35 cellular contexts compared by ENCODE assay signal in the genomic region with DNA sequence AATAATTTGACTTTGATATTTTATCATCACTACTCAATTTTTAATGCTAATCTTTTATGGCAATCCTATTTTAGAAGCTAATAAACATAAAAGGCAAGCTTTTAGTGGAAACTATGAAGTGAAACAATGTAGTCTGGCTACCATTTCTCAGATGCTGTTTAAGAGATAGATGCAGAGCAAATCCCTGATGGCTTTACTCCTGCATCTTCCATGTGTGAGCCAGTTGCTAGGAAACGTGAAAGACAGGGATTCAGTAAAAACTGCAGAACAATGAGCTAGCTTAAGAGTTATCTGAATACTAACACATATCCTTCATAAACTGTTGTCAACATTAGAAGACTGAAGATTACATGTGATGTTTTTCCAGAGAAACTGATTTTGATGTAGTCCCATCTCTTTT.
"Had no signal": no experiment of that assay in that cellular context is flagged by ENCODE, and none has a peak within 500 bp of the region (broad histone marks: within the 10 kb centered on the region; RNA-seq: fewer than 3 reads in every experiment).

No MANE protein-coding gene starts in this region.

- DNase-seq: activated B cell treated with CpG ODN at 0.5 μM for 24 hours; activated CD4-positive, alpha-beta T cell treated with anti-CD3 and anti-CD28 coated beads for 48 hours; activated CD4-positive, alpha-beta T cell treated with anti-CD3 and anti-CD28 coated beads, Interleukin-2, amount 50 U/mL, for 1 hour; activated CD4-positive, alpha-beta T cell treated with anti-CD3 and anti-CD28 coated beads, Interleukin-2, amount 50 U/mL, for 48 hours; activated CD8-positive, alpha-beta memory T cell treated with anti-CD3 and anti-CD28 coated beads for 24 hours; activated CD8-positive, alpha-beta memory T cell treated with anti-CD3 and anti-CD28 coated beads, Interleukin-2, amount 50 U/mL, for 48 hours; activated CD8-positive, alpha-beta T cell treated with anti-CD3 and anti-CD28 coated beads for 36 hours; activated gamma-delta T cell; activated naive CD4-positive, alpha-beta T cell; activated naive CD4-positive, alpha-beta T cell treated with anti-CD3 and anti-CD28 coated beads, Interleukin-2, amount 10 ng/mL, durations not matched to agents 7 days and 5 days; activated naive CD8-positive, alpha-beta T cell treated with anti-CD3 and anti-CD28 coated beads, Interleukin-2, amount 10 ng/mL, durations not matched to agents 7 days and 5 days; activated T-cell treated with anti-CD3 and anti-CD28 coated beads for 4 hours; activated T-cell treated with anti-CD3 and anti-CD28 coated beads, Interleukin-2, amount 50 U/mL, for 24 hours; activated T-cell treated with anti-CD3 and anti-CD28 coated beads, Interleukin-2, amount 50 U/mL, for 72 hours; central memory CD4-positive, alpha-beta T cell; dorsolateral prefrontal cortex; effector memory CD4-positive, alpha-beta T cell; endodermal cell; erythroblast; foreskin keratinocyte; gastrocnemius medialis; glutamatergic neuron; heart left ventricle; T-helper 17 cell; T1000; WERI-Rb-1 had no signal

- H3K4me1 Mint-ChIP-seq: activated naive CD4-positive, alpha-beta T cell treated with anti-CD3 and anti-CD28 coated beads, Interleukin-2, amount 10 ng/mL, durations not matched to agents 7 days and 5 days; endodermal cell had no signal

- H3K4me3 Mint-ChIP-seq: activated B cell treated with CpG ODN at 0.5 μM for 24 hours; activated CD8-positive, alpha-beta T cell treated with anti-CD3 and anti-CD28 coated beads for 36 hours; activated naive CD4-positive, alpha-beta T cell treated with anti-CD3 and anti-CD28 coated beads, Interleukin-2, amount 10 ng/mL, durations not matched to agents 7 days and 5 days; activated naive CD8-positive, alpha-beta T cell treated with anti-CD3 and anti-CD28 coated beads, Interleukin-2, amount 10 ng/mL, durations not matched to agents 7 days and 5 days; activated T-cell treated with anti-CD3 and anti-CD28 coated beads, Interleukin-2, amount 50 U/mL, for 24 hours; activated T-cell treated with anti-CD3 and anti-CD28 coated beads, Interleukin-2, amount 50 U/mL, for 72 hours; dendritic cell treated with granulocyte-macrophage colony-stimulating factor and Interleukin-4, amounts not matched to agents 40 ng/mL and 50 ng/mL, for 4 days; endodermal cell; T-helper 17 cell; T-helper 2 cell treated with Interferon-gamma antibody and Interleukin-4, amounts not matched to agents 5 μg/mL and 100 μg/mL, for 36 hours had no signal

- H3K27ac Mint-ChIP-seq: activated B cell treated with CpG ODN at 0.5 μM for 24 hours; activated CD8-positive, alpha-beta T cell treated with anti-CD3 and anti-CD28 coated beads for 36 hours; activated naive CD4-positive, alpha-beta T cell treated with anti-CD3 and anti-CD28 coated beads, Interleukin-2, amount 10 ng/mL, durations not matched to agents 7 days and 5 days; activated naive CD4-positive, alpha-beta T cell treated with anti-CD3 and anti-CD28 coated beads, Interleukin-2, amount 50 U/mL, for 72 hours; activated naive CD8-positive, alpha-beta T cell treated with anti-CD3 and anti-CD28 coated beads, Interleukin-2, amount 10 ng/mL, durations not matched to agents 7 days and 5 days; activated T-cell treated with anti-CD3 and anti-CD28 coated beads, Interleukin-2, amount 50 U/mL, for 24 hours; activated T-cell treated with anti-CD3 and anti-CD28 coated beads, Interleukin-2, amount 50 U/mL, for 72 hours; dendritic cell treated with granulocyte-macrophage colony-stimulating factor and Interleukin-4, amounts not matched to agents 40 ng/mL and 50 ng/mL, for 4 days; endodermal cell; T-helper 17 cell; T-helper 2 cell treated with Interferon-gamma antibody and Interleukin-4, amounts not matched to agents 5 μg/mL and 100 μg/mL, for 36 hours had no signal

- H3K36me3 Mint-ChIP-seq: activated naive CD4-positive, alpha-beta T cell treated with anti-CD3 and anti-CD28 coated beads, Interleukin-2, amount 10 ng/mL, durations not matched to agents 7 days and 5 days; activated naive CD8-positive, alpha-beta T cell treated with anti-CD3 and anti-CD28 coated beads, Interleukin-2, amount 10 ng/mL, durations not matched to agents 7 days and 5 days had no signal

- H3K27me3 Mint-ChIP-seq: activated B cell treated with CpG ODN at 0.5 μM for 24 hours; activated CD8-positive, alpha-beta T cell treated with anti-CD3 and anti-CD28 coated beads for 36 hours; activated naive CD4-positive, alpha-beta T cell treated with anti-CD3 and anti-CD28 coated beads, Interleukin-2, amount 10 ng/mL, durations not matched to agents 7 days and 5 days; activated naive CD8-positive, alpha-beta T cell treated with anti-CD3 and anti-CD28 coated beads, Interleukin-2, amount 10 ng/mL, durations not matched to agents 7 days and 5 days; activated T-cell treated with anti-CD3 and anti-CD28 coated beads, Interleukin-2, amount 50 U/mL, for 24 hours; dendritic cell treated with granulocyte-macrophage colony-stimulating factor and Interleukin-4, amounts not matched to agents 40 ng/mL and 50 ng/mL, for 4 days; T-helper 17 cell had no signal

- H3K4me3 ChIP-seq: ascending aorta, breast epithelium, cardiac muscle cell, coronary artery, dorsolateral prefrontal cortex, esophagus muscularis mucosa, gastrocnemius medialis, heart left ventricle had no signal

- H3K27ac ChIP-seq: ascending aorta, breast epithelium, cardiac muscle cell, coronary artery, esophagus muscularis mucosa, foreskin keratinocyte, gastrocnemius medialis, heart left ventricle, WERI-Rb-1 had no signal

- H3K9me3 ChIP-seq: gastrocnemius medialis had no signal

- H3K4me1 ChIP-seq: ascending aorta, breast epithelium, foreskin keratinocyte, gastrocnemius medialis had no signal

- H3K27me3 ChIP-seq: ascending aorta, breast epithelium, cardiac muscle cell, dorsolateral prefrontal cortex, esophagus muscularis mucosa, foreskin keratinocyte, gastrocnemius medialis, heart left ventricle had no signal

- H3K36me3 ChIP-seq: ascending aorta, breast epithelium, cardiac muscle cell, gastrocnemius medialis, heart left ventricle, WERI-Rb-1 had no signal

- ATAC-seq: activated CD4-positive, CD25-positive, alpha-beta regulatory T cell treated with anti-CD3 and anti-CD28 coated beads, Interleukin-2, amount 50 U/mL, for 24 hours; activated CD8-positive, alpha-beta T cell treated with anti-CD3 and anti-CD28 coated beads for 36 hours; activated naive CD4-positive, alpha-beta T cell treated with anti-CD3 and anti-CD28 coated beads, Interleukin-2, amount 50 U/mL, for 72 hours; activated T-cell treated with anti-CD3 and anti-CD28 coated beads, Interleukin-2, amount 50 U/mL, for 72 hours; foreskin keratinocyte; gastrocnemius medialis; heart left ventricle; T-helper 17 cell had no signal
